ENCODE assay signal across 25 cellular contexts in the genomic region with DNA sequence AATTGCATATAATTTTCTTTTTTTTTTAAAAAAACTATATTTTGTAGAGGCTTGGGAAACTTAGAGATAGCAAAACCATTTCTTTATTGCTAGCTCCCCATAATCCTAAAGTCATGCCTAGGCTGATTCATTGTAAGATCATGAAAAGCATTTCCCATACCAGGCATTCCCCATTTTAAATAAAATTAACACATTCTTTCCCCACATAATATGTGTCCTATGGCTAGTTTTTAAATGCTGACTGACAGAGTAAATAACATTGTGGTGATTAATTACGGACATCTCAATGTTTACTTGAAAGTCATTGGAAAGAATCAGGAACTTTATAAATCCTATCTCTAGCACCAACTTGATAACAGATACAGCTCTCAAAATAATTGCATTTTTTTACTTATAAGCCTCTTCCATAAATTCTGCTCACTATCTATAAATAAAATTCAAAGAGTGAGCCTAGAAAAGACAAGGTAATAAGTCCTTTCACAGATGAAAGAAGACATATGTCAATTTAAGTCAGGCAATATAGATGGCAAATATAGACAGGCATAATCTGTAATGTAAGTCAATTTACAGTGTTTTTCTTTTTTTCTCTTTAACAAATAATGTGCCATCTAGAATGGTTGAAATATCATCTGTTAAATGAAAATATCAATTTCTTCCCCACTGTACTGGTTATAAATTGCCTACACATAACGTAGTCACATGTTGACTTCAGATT.
DNase-seq lines count a peak whose midpoint lies in the region; ATAC-seq and TF ChIP-seq lines count a peak whose summit lies in the region.
"Had no signal": no experiment of that assay in that cellular context is flagged by ENCODE, and none has a peak within 500 bp of the region (broad histone marks: within the 10 kb centered on the region; RNA-seq: fewer than 3 reads in every experiment).

No MANE protein-coding gene starts in this region.

- no peaks in the 10 kb centered on the region for H3K36me3 Mint-ChIP-seq in CD4-positive, alpha-beta memory T cell
- H3K36me3 Mint-ChIP-seq in glutamatergic neuron (ENCODE audit: unreplicated experiment), result no peaks in the 10 kb centered on the region
- H3K36me3 Mint-ChIP-seq: stimulated activated memory B cell treated with anti-CD40 and anti-IgM and Interleukin-4, amounts not matched to agents 10 μg/mL and 1 μg/mL and 100 μg/mL, for 72 hours had no signal

- TF ChIP-seq CTCF in astrocyte of the spinal cord (IDR thresholded peaks at IDR 0.05; ENCODE audit: low read depth, low read length) (no peak), glutamatergic neuron (IDR thresholded peaks at IDR 0.05; ENCODE audit: partially characterized antibody, unreplicated experiment) (no peak)

- H3K36me3 ChIP-seq in CD4-positive, alpha-beta memory T cell (ENCODE audit: insufficient read depth, low read length), result no peaks in the 10 kb centered on the region
- H3K36me3 ChIP-seq: HAP-1, suprapubic skin had no signal

- no peak overlapping the region for H3K27ac ChIP-seq in CD4-positive, alpha-beta memory T cell (ENCODE audit: low read depth, low read length)
- H3K27ac ChIP-seq: coronary artery, suprapubic skin had no signal

- H3K4me3 ChIP-seq in astrocyte of the spinal cord (ENCODE audit: low read depth, low read length), result no peak overlapping the region
- no peak overlapping the region for H3K4me3 ChIP-seq in CD4-positive, alpha-beta memory T cell (ENCODE audit: low read length in 2 of 2)
- H3K4me3 ChIP-seq: coronary artery, HAP-1, suprapubic skin had no signal

- no peaks in the 10 kb centered on the region for H3K9me3 ChIP-seq in CD4-positive, alpha-beta memory T cell (ENCODE audit: control insufficient read depth in 1 of 2, low read length in 2 of 2)
- H3K9me3 ChIP-seq: HAP-1, suprapubic skin had no signal

- no peaks in the 10 kb centered on the region for H3K4me1 Mint-ChIP-seq in CD4-positive, alpha-beta memory T cell
- H3K4me1 Mint-ChIP-seq in glutamatergic neuron (ENCODE audit: low read depth, unreplicated experiment), result no peaks in the 10 kb centered on the region
- H3K4me1 Mint-ChIP-seq: stimulated activated memory B cell treated with anti-CD40 and anti-IgM and Interleukin-4, amounts not matched to agents 10 μg/mL and 1 μg/mL and 100 μg/mL, for 72 hours had no signal

- no peaks in the 10 kb centered on the region for H3K4me1 ChIP-seq in CD4-positive, alpha-beta memory T cell (ENCODE audit: insufficient read depth, low read length)
- H3K4me1 ChIP-seq: HAP-1, suprapubic skin had no signal

- H3K27me3 ChIP-seq in CD4-positive, alpha-beta memory T cell (ENCODE audit: insufficient read depth, low read length), result no peaks in the 10 kb centered on the region
- H3K27me3 ChIP-seq: suprapubic skin had no signal

- in situ Hi-C loops in astrocyte of the spinal cord (cut with HindIII; ENCODE audit: low sequenced_read_pairs), result no loop called here

- peaks cover 0 to 41% (median 17%) of the 10 kb centered on the region in 8 donors for H3K9me3 Mint-ChIP-seq in CD4-positive, alpha-beta memory T cell
- peaks cover 4% of the 10 kb centered on the region for H3K9me3 Mint-ChIP-seq in glutamatergic neuron (ENCODE audit: unreplicated experiment)

- peak; percentile 54 for DNase-seq in A172 (ENCODE audit: low spot score)
- peak; percentile 72 for DNase-seq in HS-27A (ENCODE audit: low read depth)
- DNase-seq in astrocyte of the spinal cord (ENCODE audit: low read depth, low spot score), result peak; percentile 27
- DNase-seq in foreskin melanocyte, result peak; percentile 50
- DNase-seq in CD4-positive, alpha-beta memory T cell, result no peak
- no peak for DNase-seq in glutamatergic neuron
- no peak for DNase-seq in NCI-H526 (lab: John Stamatoyannopoulos, UW)
- DNase-seq: 8988T; activated CD4-positive, CD25-positive, alpha-beta regulatory T cell treated with anti-CD3 and anti-CD28 coated beads, Interleukin-2, amount 50 U/mL, for 72 hours; activated CD8-positive, alpha-beta T cell treated with anti-CD3 and anti-CD28 coated beads, Interleukin-2, amount 10 ng/mL, durations not matched to agents 7 days and 5 days; activated effector memory CD4-positive, alpha-beta T cell treated with Interleukin-2 at 50 U/mL for 16 hours; activated T-cell treated with anti-CD3 and anti-CD28 coated beads for 4 hours; COR-L47; KBM-7; MV-4-11; NCI-H1694 treated with DMSO at 0.1 percent for 48 hours; NCI-H2171; NCI-H510A treated with DMSO at 0.1 percent for 48 hours; nucleus accumbens; stimulated activated CD4-positive, alpha-beta T cell treated with anti-CD3 and anti-CD28 coated beads, Interleukin-4, amount 100 ng/mL, for 1 hour had no signal

- intact Hi-C loops in CD4-positive, alpha-beta memory T cell (cut with micrococcal nuclease), result no loop called here

- CTCF ChIA-PET in CD4-positive, alpha-beta memory T cell (lab: Charles Lee; ENCODE audit: partially characterized antibody), result no interaction called here

- no peak overlapping the region for H3K4me3 Mint-ChIP-seq in CD4-positive, alpha-beta memory T cell
- H3K4me3 Mint-ChIP-seq in glutamatergic neuron (ENCODE audit: unreplicated experiment), result no peak overlapping the region
- H3K4me3 Mint-ChIP-seq: activated CD8-positive, alpha-beta T cell treated with anti-CD3 and anti-CD28 coated beads, Interleukin-2, amount 10 ng/mL, durations not matched to agents 7 days and 5 days; stimulated activated memory B cell treated with anti-CD40 and anti-IgM and Interleukin-4, amounts not matched to agents 10 μg/mL and 1 μg/mL and 100 μg/mL, for 72 hours had no signal

- POLR2A ChIA-PET in CD4-positive, alpha-beta memory T cell (lab: Charles Lee; ENCODE audit: partially characterized antibody), result no interaction called here

- no peak overlapping the region for H3K27ac Mint-ChIP-seq in CD4-positive, alpha-beta memory T cell
- no peak overlapping the region for H3K27ac Mint-ChIP-seq in glutamatergic neuron (ENCODE audit: unreplicated experiment)
- H3K27ac Mint-ChIP-seq: activated CD8-positive, alpha-beta T cell treated with anti-CD3 and anti-CD28 coated beads, Interleukin-2, amount 10 ng/mL, durations not matched to agents 7 days and 5 days; stimulated activated memory B cell treated with anti-CD40 and anti-IgM and Interleukin-4, amounts not matched to agents 10 μg/mL and 1 μg/mL and 100 μg/mL, for 72 hours had no signal

- no peaks in the 10 kb centered on the region for H3K27me3 Mint-ChIP-seq in CD4-positive, alpha-beta memory T cell
- no peaks in the 10 kb centered on the region for H3K27me3 Mint-ChIP-seq in glutamatergic neuron (ENCODE audit: unreplicated experiment)
- H3K27me3 Mint-ChIP-seq: stimulated activated memory B cell treated with anti-CD40 and anti-IgM and Interleukin-4, amounts not matched to agents 10 μg/mL and 1 μg/mL and 100 μg/mL, for 72 hours had no signal

- ATAC-seq in HG02840 (IDR thresholded peaks at IDR 0.05; ENCODE audit: low FRiP score, unreplicated experiment), result no peak
- ATAC-seq: activated CD8-positive, alpha-beta T cell treated with anti-CD3 and anti-CD28 coated beads, Interleukin-2, amount 10 ng/mL, durations not matched to agents 7 days and 5 days; stimulated activated memory B cell treated with anti-CD40 and anti-IgM and Interleukin-4, amounts not matched to agents 10 μg/mL and 1 μg/mL and 100 μg/mL, for 72 hours had no signal

Comparison
In these comparisons a context has a peak if more than half of its experiments do, and no peak if none do; other contexts are left out.
1. DNase-seq: peak in A172 (single experiment), HS-27A (single experiment), astrocyte of the spinal cord (single experiment) and foreskin melanocyte (single experiment); none in CD4-positive, alpha-beta memory T cell (0 of 5), glutamatergic neuron (single experiment) and NCI-H526 (0 of 2).